Comparison of ENCODE assay signal across 33 cellular contexts in the genomic region with DNA sequence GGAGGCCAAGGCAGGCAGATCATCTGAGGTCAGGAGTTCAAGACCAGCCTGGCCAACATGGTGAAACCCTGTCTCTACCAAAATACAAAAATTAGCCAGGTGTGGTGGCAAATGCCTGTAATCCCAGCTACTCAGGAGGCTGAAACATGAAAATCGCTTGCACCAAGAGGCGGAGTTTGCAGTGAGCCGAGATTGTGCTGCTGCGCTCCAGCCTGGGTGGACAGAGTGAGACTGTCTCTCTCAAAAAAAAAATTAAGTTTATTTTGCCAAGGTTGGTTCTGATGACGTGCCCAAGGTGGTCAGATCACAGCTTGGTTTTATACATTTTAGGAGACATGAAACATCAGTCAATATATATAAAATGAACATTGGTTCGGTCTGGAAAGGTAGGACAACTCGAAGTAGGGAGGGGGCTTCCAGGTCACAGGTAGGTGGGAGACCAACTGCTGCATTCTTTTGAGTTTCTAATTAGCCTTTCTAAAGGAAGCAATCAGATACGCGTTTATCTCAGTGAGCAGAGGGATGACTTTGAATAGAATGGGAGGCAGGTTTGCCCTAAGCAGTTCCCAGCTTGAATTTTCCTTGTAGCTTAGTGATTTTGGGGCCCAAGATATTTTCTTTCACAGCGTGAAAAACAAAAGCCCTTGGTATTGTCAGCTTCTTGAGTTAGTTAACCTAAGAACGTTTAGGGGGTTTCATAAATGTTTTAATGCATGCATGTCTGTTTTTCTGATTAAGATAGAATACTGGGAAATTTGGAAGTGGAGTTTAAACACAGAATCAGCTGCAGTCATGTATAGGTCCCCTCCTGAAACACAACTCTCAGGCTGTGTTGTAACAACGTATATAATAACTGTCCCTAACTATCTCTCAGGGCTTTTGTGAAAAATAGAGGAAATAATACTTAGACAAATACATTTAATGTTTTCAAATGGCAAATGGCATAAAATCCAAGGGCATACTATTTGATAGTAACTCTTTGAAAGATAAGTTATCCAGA. TPM values are rescaled to one million over a fixed set of nuclear protein-coding genes. Genes with fewer than 3 reads are reported as not detected.
A peak's percentile ranks its signal among the peaks of the same experiment; 100 is the strongest.
DNase-seq lines count a peak whose midpoint lies in the region; TF ChIP-seq lines count a peak whose summit lies in the region.
"Had no signal": no experiment of that assay in that cellular context is flagged by ENCODE, and none has a peak within 500 bp of the region (broad histone marks: within the 10 kb centered on the region; RNA-seq: fewer than 3 reads in every experiment).

No MANE protein-coding gene starts in this region.

- H3K27me3 Mint-ChIP-seq in endodermal cell (ENCODE audit: insufficient read depth) (peaks cover 3% of the 10 kb centered on the region), progenitor cell of endocrine pancreas (no peaks in the 10 kb centered on the region)
- H3K27me3 Mint-ChIP-seq: CD8-positive, alpha-beta memory T cell; T-cell had no signal

- TF ChIP-seq CTCF in endodermal cell (conservative IDR thresholded peaks at IDR 0.05) (no peak), progenitor cell of endocrine pancreas (IDR thresholded peaks at IDR 0.05; ENCODE audit: unreplicated experiment) (no peak)

- no peak overlapping the region for H3K9ac ChIP-seq in endodermal cell (ENCODE audit: extremely low read depth, low read length, poor library complexity, severe bottlenecking)

- peaks cover 8% of the 10 kb centered on the region for H3K9me3 ChIP-seq in endodermal cell (ENCODE audit: control insufficient read depth, low read length)
- H3K9me3 ChIP-seq: BE2C, esophagus squamous epithelium, mucosa of descending colon, SJSA1, tibial artery, vagina had no signal

- H3K4me3 Mint-ChIP-seq in endodermal cell (no peak overlapping the region), progenitor cell of endocrine pancreas (ENCODE audit: low read depth) (no peak overlapping the region)
- H3K4me3 Mint-ChIP-seq: CD8-positive, alpha-beta memory T cell; immature natural killer cell; natural killer cell; T-cell had no signal

- H3K4me1 Mint-ChIP-seq in endodermal cell (peaks cover 19% of the 10 kb centered on the region), progenitor cell of endocrine pancreas (ENCODE audit: low read depth) (peaks cover 5% of the 10 kb centered on the region)
- H3K4me1 Mint-ChIP-seq: CD8-positive, alpha-beta memory T cell; natural killer cell had no signal

- peak overlapping the region; percentile 34 for H3K27ac ChIP-seq in endodermal cell (ENCODE audit: low read depth, low read length)
- H3K27ac ChIP-seq: esophagus squamous epithelium, SJSA1, tibial artery, vagina had no signal

- peak; percentile 20 for DNase-seq in SHP77 treated with DMSO at 0.1 percent for 48 hours (lab: John Stamatoyannopoulos, UW)
- DNase-seq in SHP77 (lab: John Stamatoyannopoulos, UW) = no peak
- peak; percentile 8 for DNase-seq in NCI-H146 treated with DMSO at 0.1 percent for 48 hours (lab: John Stamatoyannopoulos, UW; ENCODE audit: unreplicated experiment)
- peak; percentile 54 for DNase-seq in endodermal cell
- no peak for DNase-seq in progenitor cell of endocrine pancreas (ENCODE audit: low spot score, unreplicated experiment)
- no peak for DNase-seq in CD1c-positive myeloid dendritic cell (ENCODE audit: extremely low spot score)
- no peak for DNase-seq in NCI-H128 (lab: John Stamatoyannopoulos, UW; ENCODE audit: unreplicated experiment)
- no peak for DNase-seq in activated CD4-positive, CD25-positive, alpha-beta regulatory T cell (lab: John Stamatoyannopoulos, UW)
- DNase-seq: ACHN; activated CD4-positive, alpha-beta T cell treated with anti-CD3 and anti-CD28 coated beads, Interleukin-2, amount 50 U/mL, for 48 hours; activated CD4-positive, CD25-positive, alpha-beta regulatory T cell treated with anti-CD3 and anti-CD28 coated beads, Interleukin-2, amount 50 U/mL, for 72 hours; activated T-cell treated with anti-CD3 and anti-CD28 coated beads, Interleukin-2, amount 50 U/mL, for 48 hours; BE2C; CD8-positive, alpha-beta memory T cell; central memory CD4-positive, alpha-beta T cell; esophagus squamous epithelium; foreskin melanocyte; immature natural killer cell; KG1; left cardiac atrium; mucosa of descending colon; natural killer cell; NCI-H1105 treated with DMSO at 0.1 percent for 48 hours; NCI-H2081 treated with DMSO at 0.1 percent for 48 hours; NCI-H524; stimulated activated CD4-positive, alpha-beta T cell treated with anti-CD3 and anti-CD28 coated beads, Interleukin-4, amount 100 ng/mL, for 24 hours; T-cell; tibial artery had no signal

- H3K4me3 ChIP-seq in endodermal cell (ENCODE audit: low read length) = peak overlapping the region; percentile 35
- H3K4me3 ChIP-seq: esophagus squamous epithelium, GM12878, lung, mucosa of descending colon, SJSA1, tibial artery, vagina had no signal

- H3K9me3 Mint-ChIP-seq in endodermal cell (peaks cover 23% of the 10 kb centered on the region), progenitor cell of endocrine pancreas (ENCODE audit: low read depth) (peaks cover 3% of the 10 kb centered on the region)
- H3K9me3 Mint-ChIP-seq: CD8-positive, alpha-beta memory T cell; immature natural killer cell; natural killer cell; T-cell had no signal

- H3K27me3 ChIP-seq in endodermal cell (ENCODE audit: control insufficient read depth, insufficient read depth, low read length, poor library complexity, severe bottlenecking) = no peaks in the 10 kb centered on the region
- H3K27me3 ChIP-seq: BE2C, esophagus squamous epithelium, SJSA1, tibial artery, vagina had no signal

- H3K27ac Mint-ChIP-seq in endodermal cell (peak overlapping the region; percentile 82), progenitor cell of endocrine pancreas (peak overlapping the region; percentile 83)
- H3K27ac Mint-ChIP-seq: natural killer cell, T-cell had no signal

- H3K36me3 Mint-ChIP-seq in endodermal cell (ENCODE audit: low read depth) (peaks cover 40% of the 10 kb centered on the region), progenitor cell of endocrine pancreas (ENCODE audit: insufficient read depth) (peaks cover 25% of the 10 kb centered on the region)

- H3K4me1 ChIP-seq in endodermal cell (ENCODE audit: control insufficient read depth, insufficient read depth, low read length) = peaks cover 4% of the 10 kb centered on the region
- H3K4me1 ChIP-seq: BE2C, esophagus squamous epithelium, SJSA1, tibial artery, vagina had no signal

- 50 to 59% methylated on average over 6 to 9 of the region's 12 CpGs for WGBS in endodermal cell (ENCODE audit: insufficient coverage in 1 of 2, insufficient read length in 1 of 2), 2 experiments

- no peaks in the 10 kb centered on the region for H3K36me3 ChIP-seq in endodermal cell (ENCODE audit: control insufficient read depth, insufficient read depth, low read length)
- H3K36me3 ChIP-seq: BE2C, SJSA1, tibial artery, vagina had no signal

RNA-seq across cellular contexts. Expression of a gene that starts 16.7 kb away (rescaled TPM):
- total RNA-seq in endodermal cell (10 to 100 TPM; 36.2 to 43.1 TPM), progenitor cell of endocrine pancreas (42.3 and 45.9 TPM in 2 replicates)
- polyA plus RNA-seq in endodermal cell (2013, experiment 1 of 2) = 39.2 TPM
- polyA plus RNA-seq in endodermal cell (2013, experiment 2 of 2) = 34.8 TPM

RNA-seq across cellular contexts. Expression of a gene that starts 16.9 kb away (rescaled TPM):
- total RNA-seq in endodermal cell (10 to 100 TPM; 53.0 to 54.2 TPM), progenitor cell of endocrine pancreas (65.6 and 69.8 TPM in 2 replicates)
- 38.6 TPM for polyA plus RNA-seq in endodermal cell (2013, experiment 1 of 2)
- polyA plus RNA-seq in endodermal cell (2013, experiment 2 of 2) = 38.2 TPM

RNA-seq across cellular contexts. Expression of a gene that starts 35.4 kb away (rescaled TPM):
- total RNA-seq in endodermal cell = 100 to 1,000 TPM; 106 to 120 TPM
- polyA plus RNA-seq in endodermal cell (2013, experiment 1 of 2) = 83.3 TPM
- polyA plus RNA-seq in endodermal cell (2013, experiment 2 of 2) = 74.9 TPM
- total RNA-seq in progenitor cell of endocrine pancreas = 88.6 and 90.0 TPM in 2 replicates

RNA-seq across cellular contexts. Expression of a gene that starts 37.6 kb away (rescaled TPM):
- total RNA-seq in endodermal cell (under 1 TPM; 0.48 to 0.75 TPM), progenitor cell of endocrine pancreas (1.2 and 1.4 TPM in 2 replicates)
- 0.28 TPM for polyA plus RNA-seq in endodermal cell (2013, experiment 1 of 2)
- polyA plus RNA-seq in endodermal cell (2013, experiment 2 of 2) = 0.25 TPM
- total RNA-seq: MCF 10A, SJSA1 had no signal
- polyA plus RNA-seq: CD8-positive, alpha-beta memory T cell; immature natural killer cell had no signal

Comparison
In these comparisons a context has a peak if more than half of its experiments do, and no peak if none do; other contexts are left out.
1. DNase-seq: peak in SHP77 treated with DMSO at 0.1 percent for 48 hours (single experiment), NCI-H146 treated with DMSO at 0.1 percent for 48 hours (single experiment) and endodermal cell (single experiment); none in SHP77 (0 of 2), progenitor cell of endocrine pancreas (single experiment), CD1c-positive myeloid dendritic cell (single experiment), NCI-H128 (single experiment) and activated CD4-positive, CD25-positive, alpha-beta regulatory T cell (0 of 4).